ENCODE assay signal across 8 cellular contexts in genomic region chr5:55037046-55037771, GRCh38. TPM values are rescaled to one million over a fixed set of nuclear protein-coding genes. Genes with fewer than 3 reads are reported as not detected.
DNase-seq lines count a peak whose midpoint lies in the region; ATAC-seq and TF ChIP-seq lines count a peak whose summit lies in the region.

No MANE protein-coding gene starts in this region.

- no peaks in the 10 kb centered on the region for H4K20me1 ChIP-seq in SK-N-SH (ENCODE audit: insufficient read depth)

- no peaks in the 10 kb centered on the region for H3K79me2 ChIP-seq in SK-N-SH (ENCODE audit: insufficient read depth)

- TF ChIP-seq RAD21 in SK-N-SH (IDR thresholded peaks at IDR 0.05; ENCODE audit: low read length) = no peak

- H3K4me1 ChIP-seq in SK-N-SH (ENCODE audit: control insufficient read depth in 1 of 2, insufficient read depth in 2 of 2, low read depth in 1 of 2, low read length in 1 of 2) = no peaks in the 10 kb centered on the region; a peak in 1 of 4 replicates
- peaks cover 9% of the 10 kb centered on the region for H3K4me1 ChIP-seq in adipocyte (ENCODE audit: control insufficient read depth, insufficient read depth, low read length)

- peak overlapping the region in 1 of 2 experiments; percentile 28; a peak in 2 of 4 replicates for H3K27ac ChIP-seq in SK-N-SH (ENCODE audit: low read depth in 2 of 2, low read length in 1 of 2)

- no peaks in the 10 kb centered on the region for H3K36me3 ChIP-seq in SK-N-SH (replicated peaks in 1 of 2; ENCODE audit: control insufficient read depth in 1 of 2, insufficient read depth in 2 of 2, low read length in 1 of 2)
- H3K36me3 ChIP-seq in adipocyte (ENCODE audit: control insufficient read depth, insufficient read depth, low read length, severe bottlenecking) = no peaks in the 10 kb centered on the region

- ATAC-seq in HG03175 (IDR thresholded peaks at IDR 0.05; ENCODE audit: unreplicated experiment) = no peak
- no peak for ATAC-seq in HG02759 (IDR thresholded peaks at IDR 0.05; ENCODE audit: unreplicated experiment)

- H3K9me2 ChIP-seq in SK-N-SH = no peaks in the 10 kb centered on the region

- H3K9ac ChIP-seq in SK-N-SH (no peak overlapping the region), adipocyte (ENCODE audit: low read length) (no peak overlapping the region)

- DNase-seq in ELF-1 (ENCODE audit: low read depth, low spot score) = peak; percentile 24
- DNase-seq in SK-N-SH = no peak
- peak; percentile 12 for DNase-seq in adipocyte (ENCODE audit: low read depth)
- DNase-seq in stimulated activated CD4-positive, alpha-beta T cell treated with anti-CD3 and anti-CD28 coated beads, Interleukin-12 subunit alpha, Interleukin-12 subunit beta, amount 100 ng/mL, for 4 hours = peak; percentile 24
- no peak for DNase-seq in GOT3 (lab: John Stamatoyannopoulos, UW)
- DNase-seq in DMS153 (lab: John Stamatoyannopoulos, UW) = no peak

- peak; percentile 42 for TF ChIP-seq CTCF in SK-N-SH (IDR thresholded peaks at IDR 0.05)

- CTCF ChIA-PET in SK-N-SH (lab: Yijun Ruan, JAX) = interaction anchor here (1.2 kb wide), 1 partner anchor 12 kb away, joined by 3 read pairs; no protein-coding TSS in a partner anchor

- H3K4me2 ChIP-seq in SK-N-SH = no peak overlapping the region; the same call in 1 of the 2 replicates

- H3K4me3 ChIP-seq in SK-N-SH (ENCODE audit: low read depth in 2 of 2, low read length in 1 of 2) (no peak overlapping the region), adipocyte (ENCODE audit: low read length) (no peak overlapping the region)

- 38% methylated on average over 7 of the region's 7 CpGs for WGBS in SK-N-SH (ENCODE audit: low lambda C conversion rate)

- H3K27me3 ChIP-seq in SK-N-SH (ENCODE audit: insufficient read depth) (no peaks in the 10 kb centered on the region; the same call in 1 of the 2 replicates), adipocyte (replicated peaks; ENCODE audit: control insufficient read depth, insufficient read depth, low read length) (no peaks in the 10 kb centered on the region)

- TF ChIP-seq EP300 in SK-N-SH (IDR thresholded peaks at IDR 0.05; ENCODE audit: borderline replicate concordance in 1 of 2, low read depth in 1 of 2, low read length in 1 of 2) = no peak

- POLR2A ChIA-PET in SK-N-SH (lab: Yijun Ruan, JAX) = no interaction called here

- H3K9me3 ChIP-seq in SK-N-SH (no peaks in the 10 kb centered on the region), adipocyte (ENCODE audit: control insufficient read depth, low read length) (no peaks in the 10 kb centered on the region)

- peaks cover 5% of the 10 kb centered on the region for H3F3A ChIP-seq in SK-N-SH (replicated peaks; ENCODE audit: insufficient read depth)

- H2AFZ ChIP-seq in SK-N-SH (ENCODE audit: low read depth) = no peak overlapping the region

TF ChIP-seq in SK-N-SH, 30 proteins besides CTCF, POLR2A, EP300 and RAD21:
- TF ChIP-seq FOXM1 (IDR thresholded peaks at IDR 0.05; ENCODE audit: low read depth) (no peak), RXRA (IDR thresholded peaks at IDR 0.05; ENCODE audit: borderline replicate concordance, low read depth) (no peak), TEAD4 (IDR thresholded peaks at IDR 0.05; ENCODE audit: borderline replicate concordance, insufficient read depth) (no peak), NRF1 (IDR thresholded peaks at IDR 0.05; ENCODE audit: low read depth, low read length) (no peak), SIN3A (IDR thresholded peaks at IDR 0.05; ENCODE audit: borderline replicate concordance, low read depth, low read length) (no peak), NFIC (IDR thresholded peaks at IDR 0.05; ENCODE audit: borderline replicate concordance) (no peak), SMC3 (IDR thresholded peaks at IDR 0.05; ENCODE audit: low read depth, low read length) (no peak)
- TF ChIP-seq, protein P1, sequence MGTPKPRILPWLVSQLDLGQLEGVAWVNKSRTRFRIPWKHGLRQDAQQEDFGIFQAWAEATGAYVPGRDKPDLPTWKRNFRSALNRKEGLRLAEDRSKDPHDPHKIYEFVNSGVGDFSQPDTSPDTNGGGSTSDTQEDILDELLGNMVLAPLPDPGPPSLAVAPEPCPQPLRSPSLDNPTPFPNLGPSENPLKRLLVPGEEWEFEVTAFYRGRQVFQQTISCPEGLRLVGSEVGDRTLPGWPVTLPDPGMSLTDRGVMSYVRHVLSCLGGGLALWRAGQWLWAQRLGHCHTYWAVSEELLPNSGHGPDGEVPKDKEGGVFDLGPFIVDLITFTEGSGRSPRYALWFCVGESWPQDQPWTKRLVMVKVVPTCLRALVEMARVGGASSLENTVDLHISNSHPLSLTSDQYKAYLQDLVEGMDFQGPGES (IDR thresholded peaks at IDR 0.05; ENCODE audit: low read depth, low read length) = no peak

RNA-seq across cellular contexts. Expression of gene GZMK, which starts 13.2 kb away (rescaled TPM):
- polyA plus RNA-seq in SK-N-SH (2012; rRNA removed) = not detected in 2 replicates
- polyA plus RNA-seq in SK-N-SH (2012; cell fraction: cytosol; rRNA removed) = 0.01 TPM in 1 of 2 replicates, not detected in the other
- not detected in 2 replicates for polyA plus RNA-seq in SK-N-SH (2012; cell fraction: nucleus; rRNA removed)

RNA-seq across cellular contexts. Expression of gene ESM1, which starts 51.8 kb away (rescaled TPM):
- polyA plus RNA-seq in SK-N-SH (2012; rRNA removed) = 36.5 and 37.4 TPM in 2 replicates
- polyA plus RNA-seq in SK-N-SH (2012; cell fraction: cytosol; rRNA removed) = 29.6 and 39.2 TPM in 2 replicates
- polyA plus RNA-seq in SK-N-SH (2012; cell fraction: nucleus; rRNA removed) = 19.3 and 20.2 TPM in 2 replicates

Comparison
In these comparisons a context has a peak if more than half of its experiments do, and no peak if none do; other contexts are left out.
1. DNase-seq: peak in ELF-1 (single experiment), adipocyte (single experiment) and stimulated activated CD4-positive, alpha-beta T cell treated with anti-CD3 and anti-CD28 coated beads, Interleukin-12 subunit alpha, Interleukin-12 subunit beta, amount 100 ng/mL, for 4 hours (single experiment); none in SK-N-SH (single experiment), GOT3 (single experiment) and DMS153 (single experiment).